ENCODE assay signal across 22 cellular contexts in genomic region chr9:90556897-90557296, GRCh38.
DNase-seq lines count a peak whose midpoint lies in the region; ATAC-seq, FAIRE-seq and TF ChIP-seq lines count a peak whose summit lies in the region.
"Had no signal": no experiment of that assay in that cellular context is flagged by ENCODE, and none has a peak within 500 bp of the region (broad histone marks: within the 10 kb centered on the region; RNA-seq: fewer than 3 reads in every experiment).

No MANE protein-coding gene starts in this region.

- no peak overlapping the region for H3K4me3 Mint-ChIP-seq in nephron progenitor cell
- H3K4me3 Mint-ChIP-seq: CD4-positive, alpha-beta memory T cell; H9 had no signal

- H3K27me3 Mint-ChIP-seq in nephron progenitor cell (ENCODE audit: low read depth, poor library complexity): no peaks in the 10 kb centered on the region

- no peak for FAIRE-seq in bronchial epithelial cell (lab: Jason Lieb, UNC)
- FAIRE-seq: A549, G401.6 had no signal

- no peaks in the 10 kb centered on the region for H3K27me3 ChIP-seq in bronchial epithelial cell (ENCODE audit: control insufficient read depth, insufficient read depth, low read length)
- H3K27me3 ChIP-seq: BLaER1 had no signal

- H3K36me3 Mint-ChIP-seq in nephron progenitor cell (ENCODE audit: low read depth): no peaks in the 10 kb centered on the region
- H3K36me3 Mint-ChIP-seq: CD4-positive, alpha-beta memory T cell had no signal

- DNase-seq in COR-L47 (lab: John Stamatoyannopoulos, UW) (peak; percentile 19), Daoy (ENCODE audit: low read depth) (peak; percentile 10), NCI-H748 (lab: John Stamatoyannopoulos, UW; ENCODE audit: unreplicated experiment) (peak; percentile 72), bronchial epithelial cell (ENCODE audit: low read depth) (peak; percentile 38), nephron progenitor cell (no peak)
- no peak for DNase-seq in activated CD4-positive, alpha-beta T cell treated with anti-CD3 and anti-CD28 coated beads, Interleukin-2, amount 50 U/mL, for 4 hours
- DNase-seq in activated CD4-positive, alpha-beta T cell treated with anti-CD3 and anti-CD28 coated beads for 4 hours: no peak
- DNase-seq: CD4-positive, alpha-beta memory T cell; DND-41; H9; KBM-7; MV-4-11; NCI-H187 treated with DMSO at 0.1 percent for 48 hours; NCI-H2171; NCI-H446 treated with DMSO at 0.1 percent for 48 hours; NCI-H82; Right ventricle myocardium superior had no signal

- no peaks in the 10 kb centered on the region for H3K4me1 Mint-ChIP-seq in nephron progenitor cell
- H3K4me1 Mint-ChIP-seq: CD4-positive, alpha-beta memory T cell; H9 had no signal

- no peaks in the 10 kb centered on the region for H3K9me3 Mint-ChIP-seq in nephron progenitor cell
- H3K9me3 Mint-ChIP-seq: H9 had no signal

- TF ChIP-seq CTCF in bronchial epithelial cell (IDR thresholded peaks at IDR 0.05; ENCODE audit: insufficient read depth, low read length, severe bottlenecking) (no peak), nephron progenitor cell (IDR thresholded peaks at IDR 0.05) (no peak)

- H3K36me3 ChIP-seq in bronchial epithelial cell (ENCODE audit: control insufficient read depth, insufficient read depth, low read length): no peaks in the 10 kb centered on the region
- H3K36me3 ChIP-seq: BLaER1 had no signal

- no peak overlapping the region for H3K4me3 ChIP-seq in bronchial epithelial cell (ENCODE audit: low read depth, low read length)
- H3K4me3 ChIP-seq: A549, BLaER1 had no signal

- no peak for ATAC-seq in HG03378 (IDR thresholded peaks at IDR 0.05; ENCODE audit: unreplicated experiment)
- ATAC-seq: A549, Panc1 had no signal

- no peak overlapping the region for H3K27ac Mint-ChIP-seq in nephron progenitor cell
- H3K27ac Mint-ChIP-seq: CD4-positive, alpha-beta memory T cell; H9 had no signal

Comparison
In these comparisons a context has a peak if more than half of its experiments do, and no peak if none do; other contexts are left out.
1. DNase-seq: peak in COR-L47 (single experiment), Daoy (single experiment), NCI-H748 (single experiment) and bronchial epithelial cell (single experiment); none in activated CD4-positive, alpha-beta T cell treated with anti-CD3 and anti-CD28 coated beads, Interleukin-2, amount 50 U/mL, for 4 hours (0 of 2), activated CD4-positive, alpha-beta T cell treated with anti-CD3 and anti-CD28 coated beads for 4 hours (0 of 2) and nephron progenitor cell (single experiment).